ENCODE assay signal across 16 cellular contexts in genomic region chr6:79469381-79470246, GRCh38.
DNase-seq lines count a peak whose midpoint lies in the region; ATAC-seq, FAIRE-seq and TF ChIP-seq lines count a peak whose summit lies in the region.
"Had no signal": no experiment of that assay in that cellular context is flagged by ENCODE, and none has a peak within 500 bp of the region (broad histone marks: within the 10 kb centered on the region; RNA-seq: fewer than 3 reads in every experiment).

No MANE protein-coding gene starts in this region.

- no peaks in the 10 kb centered on the region for H3K36me3 ChIP-seq in hepatocyte (replicated peaks; ENCODE audit: insufficient read depth, low read depth)
- H3K36me3 ChIP-seq: SJCRH30 had no signal

- no peaks in the 10 kb centered on the region for H3K9me3 ChIP-seq in hepatocyte (ENCODE audit: low read depth)
- H3K9me3 ChIP-seq: SJCRH30 had no signal

- no peaks in the 10 kb centered on the region for H3K27me3 ChIP-seq in hepatocyte
- H3K27me3 ChIP-seq: SJCRH30 had no signal

- no peak overlapping the region for H3K4me2 ChIP-seq in hepatocyte

- no peaks in the 10 kb centered on the region for H3K9me2 ChIP-seq in hepatocyte (replicated peaks; ENCODE audit: insufficient read depth)

- peaks cover 17% of the 10 kb centered on the region for H3K4me1 ChIP-seq in hepatocyte (ENCODE audit: insufficient read depth)

- peak; percentile 42 for FAIRE-seq in G401.6 (lab: Jason Lieb, UNC)
- FAIRE-seq in RCC 7860 (lab: Jason Lieb, UNC): no peak
- FAIRE-seq: H54 had no signal

- no peak overlapping the region for H3K4me3 ChIP-seq in hepatocyte
- H3K4me3 ChIP-seq: SJCRH30 had no signal

- no peak for TF ChIP-seq CTCF in hepatocyte (IDR thresholded peaks at IDR 0.05; ENCODE audit: poor library complexity)

- no peaks in the 10 kb centered on the region for H3K79me2 ChIP-seq in hepatocyte

- no peak overlapping the region for H2AFZ ChIP-seq in hepatocyte

- DNase-seq in RCC 7860 (ENCODE audit: low spot score) (peak; percentile 25), hepatocyte (ENCODE audit: low spot score) (no peak), renal cortical epithelial cell (ENCODE audit: low read depth) (peak; percentile 44), GF-D8 (lab: John Stamatoyannopoulos, UW) (no peak)
- DNase-seq: C1 segment of cervical spinal cord; CD8-positive, alpha-beta memory T cell; HFFc6; MM.1S; NCI-H1092; NCI-H1436 treated with DMSO at 0.1 percent for 48 hours; NCI-H526; SJCRH30 had no signal

- H4K20me1 ChIP-seq in hepatocyte (ENCODE audit: insufficient read depth, poor library complexity, severe bottlenecking): no peaks in the 10 kb centered on the region

- peak overlapping the region; percentile 4 for H3K27ac ChIP-seq in hepatocyte
- H3K27ac ChIP-seq: SJCRH30 had no signal

- 85% methylated on average over 5 of the region's 5 CpGs for WGBS in hepatocyte (ENCODE audit: low lambda C conversion rate, missing lambda C conversion rate)

- ATAC-seq in GM18858 (IDR thresholded peaks at IDR 0.05; ENCODE audit: unreplicated experiment) (no peak), HG03571 (IDR thresholded peaks at IDR 0.05; ENCODE audit: unreplicated experiment) (no peak)

Comparison
In these comparisons a context has a peak if more than half of its experiments do, and no peak if none do; other contexts are left out.
1. DNase-seq: peak in RCC 7860 (single experiment) and renal cortical epithelial cell (single experiment); none in hepatocyte (single experiment) and GF-D8 (single experiment).